In the genomic region with DNA sequence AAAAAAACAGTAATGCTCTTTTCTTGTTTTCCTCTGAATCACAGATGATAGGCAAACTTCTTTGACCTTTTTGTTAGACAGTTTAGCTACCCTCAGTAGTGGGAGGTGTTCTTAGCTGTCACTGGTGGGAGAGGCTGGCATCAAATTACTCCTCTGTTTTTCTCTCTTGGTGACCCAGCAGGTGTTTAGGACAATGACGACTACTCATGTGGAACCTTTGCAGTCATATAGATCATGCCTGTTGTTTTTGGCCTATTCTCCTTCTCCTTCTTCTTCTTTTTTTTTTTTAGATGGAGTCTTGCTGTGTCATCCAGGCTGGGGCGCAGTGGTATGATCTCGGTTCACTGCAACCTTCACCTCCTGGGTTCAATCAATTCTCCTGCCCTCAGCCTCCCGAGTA, we compare ENCODE assay signal across 14 cellular contexts. TPM values are rescaled to one million over a fixed set of nuclear protein-coding genes. Genes with fewer than 3 reads are reported as not detected.
DNase-seq lines count a peak whose midpoint lies in the region; ATAC-seq and TF ChIP-seq lines count a peak whose summit lies in the region.
"Had no signal": no experiment of that assay in that cellular context is flagged by ENCODE, and none has a peak within 500 bp of the region (broad histone marks: within the 10 kb centered on the region; RNA-seq: fewer than 3 reads in every experiment).

No MANE protein-coding gene starts in this region.

- H3K79me1 ChIP-seq in trophoblast cell (ENCODE audit: low read length): no peaks in the 10 kb centered on the region

- H3K4me3 ChIP-seq in OCI-LY1 (ENCODE audit: low read depth, low read length, poor library complexity, severe bottlenecking): peak overlapping the region; percentile 20
- no peak overlapping the region for H3K4me3 ChIP-seq in trophoblast cell (ENCODE audit: low read depth, low read length)
- H3K4me3 ChIP-seq: A549, esophagus muscularis mucosa, SK-N-MC had no signal

- H3K23ac ChIP-seq in trophoblast cell (ENCODE audit: low read length): no peak overlapping the region

- H3K9me3 ChIP-seq in OCI-LY1 (ENCODE audit: low read length) (no peaks in the 10 kb centered on the region), trophoblast cell (ENCODE audit: insufficient read depth, low read depth, low read length) (no peaks in the 10 kb centered on the region)
- H3K9me3 ChIP-seq: A549, esophagus muscularis mucosa had no signal

- H3K27ac ChIP-seq in OCI-LY1 (ENCODE audit: low read depth, low read length, poor library complexity, severe bottlenecking): peak overlapping the region; percentile 88
- no peak overlapping the region for H3K27ac ChIP-seq in trophoblast cell (ENCODE audit: low read depth, low read length)
- H3K27ac ChIP-seq: A549 had no signal

- peaks cover 9% of the 10 kb centered on the region for H3K36me3 Mint-ChIP-seq in activated CD4-positive, alpha-beta T cell treated with anti-CD3 and anti-CD28 coated beads, Interleukin-2, amount 10 ng/mL, durations not matched to agents 24 days and 14 days (ENCODE audit: low read depth)
- H3K36me3 Mint-ChIP-seq in progenitor cell of endocrine pancreas (ENCODE audit: insufficient read depth): peaks cover 3% of the 10 kb centered on the region

- H3K27me3 Mint-ChIP-seq in activated CD4-positive, alpha-beta T cell treated with anti-CD3 and anti-CD28 coated beads, Interleukin-2, amount 10 ng/mL, durations not matched to agents 24 days and 14 days: no peaks in the 10 kb centered on the region
- H3K27me3 Mint-ChIP-seq in progenitor cell of endocrine pancreas: no peaks in the 10 kb centered on the region

- H3K27me3 ChIP-seq in OCI-LY1 (ENCODE audit: insufficient read depth, low read length) (no peaks in the 10 kb centered on the region), trophoblast cell (ENCODE audit: insufficient read depth, low read length) (no peaks in the 10 kb centered on the region)
- H3K27me3 ChIP-seq: esophagus muscularis mucosa had no signal

- H3K14ac ChIP-seq in trophoblast cell (ENCODE audit: low read length): no peak overlapping the region

- H4K12ac ChIP-seq in trophoblast cell (ENCODE audit: low read depth, low read length): no peak overlapping the region

- H4K8ac ChIP-seq in trophoblast cell (ENCODE audit: low read depth, low read length): no peak overlapping the region

- H3K18ac ChIP-seq in trophoblast cell (ENCODE audit: low read length): no peak overlapping the region

- whole genome bisulfite sequencing in trophoblast cell (ENCODE audit: extremely low coverage, insufficient coverage, insufficient read length): no CpG with 5 or more reads among the region's 4 CpGs

- H3F3A ChIP-seq in OCI-LY1 (ENCODE audit: insufficient read depth, low read length): no peaks in the 10 kb centered on the region

- H3K27ac Mint-ChIP-seq in activated CD4-positive, alpha-beta T cell treated with anti-CD3 and anti-CD28 coated beads, Interleukin-2, amount 10 ng/mL, durations not matched to agents 24 days and 14 days: peak overlapping the region; percentile 84
- H3K27ac Mint-ChIP-seq in progenitor cell of endocrine pancreas: peak overlapping the region; percentile 62

- H2BK5ac ChIP-seq in trophoblast cell (ENCODE audit: low read depth, low read length, poor library complexity): no peak overlapping the region

- no peaks in the 10 kb centered on the region for H3K9me3 Mint-ChIP-seq in activated CD4-positive, alpha-beta T cell treated with anti-CD3 and anti-CD28 coated beads, Interleukin-2, amount 10 ng/mL, durations not matched to agents 24 days and 14 days
- H3K9me3 Mint-ChIP-seq in progenitor cell of endocrine pancreas (ENCODE audit: low read depth): no peaks in the 10 kb centered on the region

- H3K4me1 Mint-ChIP-seq in activated CD4-positive, alpha-beta T cell treated with anti-CD3 and anti-CD28 coated beads, Interleukin-2, amount 10 ng/mL, durations not matched to agents 24 days and 14 days: peaks cover 8% of the 10 kb centered on the region
- peaks cover 10% of the 10 kb centered on the region for H3K4me1 Mint-ChIP-seq in progenitor cell of endocrine pancreas (ENCODE audit: low read depth)

- H3K79me2 ChIP-seq in OCI-LY1 (ENCODE audit: insufficient read depth, low read length) (no peaks in the 10 kb centered on the region), trophoblast cell (ENCODE audit: control insufficient read depth, insufficient read depth, low read length, poor library complexity) (peaks cover 2% of the 10 kb centered on the region)

- H3K36me3 ChIP-seq in OCI-LY1 (ENCODE audit: insufficient read depth, low read length) (no peaks in the 10 kb centered on the region), trophoblast cell (ENCODE audit: control insufficient read depth in 1 of 2, insufficient read depth in 2 of 2, low read length in 2 of 2) (no peaks in the 10 kb centered on the region)
- H3K36me3 ChIP-seq: esophagus muscularis mucosa had no signal

- H3K4me3 Mint-ChIP-seq in activated CD4-positive, alpha-beta T cell treated with anti-CD3 and anti-CD28 coated beads, Interleukin-2, amount 10 ng/mL, durations not matched to agents 24 days and 14 days: no peak overlapping the region
- H3K4me3 Mint-ChIP-seq in progenitor cell of endocrine pancreas (ENCODE audit: low read depth): no peak overlapping the region

- intact Hi-C loops in activated CD4-positive, alpha-beta T cell treated with anti-CD3 and anti-CD28 coated beads, Interleukin-2, amount 10 ng/mL, durations not matched to agents 24 days and 14 days (cut with micrococcal nuclease): no loop called here

- TF ChIP-seq CTCF in OCI-LY1 (IDR thresholded peaks at IDR 0.05; ENCODE audit: low read length) (no peak), progenitor cell of endocrine pancreas (IDR thresholded peaks at IDR 0.05; ENCODE audit: unreplicated experiment) (no peak)

- no peak overlapping the region for H4K91ac ChIP-seq in trophoblast cell (ENCODE audit: low read depth, low read length)

- H3K9ac ChIP-seq in OCI-LY1 (ENCODE audit: low read length) (peak overlapping the region; percentile 35; the same call in 1 of the 2 replicates), trophoblast cell (ENCODE audit: low read length) (no peak overlapping the region)

- H2AK5ac ChIP-seq in trophoblast cell (ENCODE audit: low read length): no peak overlapping the region

- no peak overlapping the region for H2BK12ac ChIP-seq in trophoblast cell (ENCODE audit: low read length)

- H3K4me1 ChIP-seq in OCI-LY1 (ENCODE audit: insufficient read depth, low read length, severe bottlenecking) (peaks cover 34% of the 10 kb centered on the region), trophoblast cell (ENCODE audit: control insufficient read depth in 1 of 2, insufficient read depth in 2 of 2, low read length in 2 of 2) (peaks cover 0 to 2% of the 10 kb centered on the region in 2 experiments)

- H3K4me2 ChIP-seq in OCI-LY1 (ENCODE audit: low read length) (peak overlapping the region; percentile 51), trophoblast cell (ENCODE audit: low read length) (no peak overlapping the region)
- H3K4me2 ChIP-seq: A549 had no signal

- H2AFZ ChIP-seq in OCI-LY1 (ENCODE audit: low read length): no peak overlapping the region
- H2AFZ ChIP-seq in trophoblast cell (ENCODE audit: insufficient read depth, low read length, poor library complexity): no peak overlapping the region

- H4K20me1 ChIP-seq in OCI-LY1 (ENCODE audit: insufficient read depth, low read length): no peaks in the 10 kb centered on the region

- no peak overlapping the region for H3K4ac ChIP-seq in trophoblast cell (ENCODE audit: low read depth, low read length)

- no peak overlapping the region for H2BK120ac ChIP-seq in trophoblast cell (ENCODE audit: insufficient read depth, low read length, poor library complexity)

- H3K9me2 ChIP-seq in OCI-LY1 (ENCODE audit: low read depth, low read length): no peaks in the 10 kb centered on the region

- no peak for ATAC-seq in GM18520 (IDR thresholded peaks at IDR 0.05; ENCODE audit: unreplicated experiment)
- ATAC-seq: A549 had no signal

- no peak for DNase-seq in activated CD4-positive, alpha-beta T cell treated with anti-CD3 and anti-CD28 coated beads, Interleukin-2, amount 10 ng/mL, durations not matched to agents 24 days and 14 days
- DNase-seq in activated CD4-positive, alpha-beta T cell treated with anti-CD3 and anti-CD28 coated beads for 48 hours: no peak
- DNase-seq in NCI-H146 treated with DMSO at 0.1 percent for 48 hours (lab: John Stamatoyannopoulos, UW; ENCODE audit: unreplicated experiment): peak; percentile 98
- DNase-seq in progenitor cell of endocrine pancreas (ENCODE audit: low spot score, unreplicated experiment): no peak
- no peak for DNase-seq in hepatic stellate cell (ENCODE audit: low spot score)
- no peak for DNase-seq in trophoblast cell
- DNase-seq: activated effector memory CD4-positive, alpha-beta T cell treated with Interleukin-2 at 50 U/mL for 16 hours had no signal

RNA-seq across cellular contexts. Expression of a gene that starts 15.4 kb away (rescaled TPM):
- 11.3 and 15.4 TPM in 2 replicates for total RNA-seq in activated CD4-positive, alpha-beta T cell treated with anti-CD3 and anti-CD28 coated beads, Interleukin-2, amount 10 ng/mL, durations not matched to agents 24 days and 14 days
- 17.0 and 23.4 TPM in 2 replicates for total RNA-seq in progenitor cell of endocrine pancreas
- 10.1 and 10.4 TPM in 2 replicates for polyA plus RNA-seq in trophoblast cell (2013)

RNA-seq across cellular contexts. Expression of a gene that starts 21.9 kb away (rescaled TPM):
- 0.88 TPM in 1 of 2 replicates, not detected in the other for total RNA-seq in activated CD4-positive, alpha-beta T cell treated with anti-CD3 and anti-CD28 coated beads, Interleukin-2, amount 10 ng/mL, durations not matched to agents 24 days and 14 days
- not detected in 2 replicates for total RNA-seq in progenitor cell of endocrine pancreas
- not detected in 2 replicates for polyA plus RNA-seq in trophoblast cell (2013)
- total RNA-seq: mononuclear cell, right cardiac atrium had no signal
- polyA plus RNA-seq: A549 had no signal

RNA-seq across cellular contexts. Expression of a gene that starts 26.9 kb away (rescaled TPM):
- total RNA-seq in activated CD4-positive, alpha-beta T cell treated with anti-CD3 and anti-CD28 coated beads, Interleukin-2, amount 10 ng/mL, durations not matched to agents 24 days and 14 days: 16.3 and 16.7 TPM in 2 replicates
- 37.8 and 40.0 TPM in 2 replicates for total RNA-seq in progenitor cell of endocrine pancreas
- polyA plus RNA-seq in trophoblast cell (2013): 14.4 TPM in 2 replicates

RNA-seq across cellular contexts. Expression of a gene that starts 27.0 kb away (rescaled TPM):
- 46.7 and 50.1 TPM in 2 replicates for total RNA-seq in activated CD4-positive, alpha-beta T cell treated with anti-CD3 and anti-CD28 coated beads, Interleukin-2, amount 10 ng/mL, durations not matched to agents 24 days and 14 days
- 130 and 138 TPM in 2 replicates for total RNA-seq in progenitor cell of endocrine pancreas
- polyA plus RNA-seq in trophoblast cell (2013): 36.1 and 36.7 TPM in 2 replicates

RNA-seq across cellular contexts. Expression of a gene that starts 36.0 kb away (rescaled TPM):
- total RNA-seq in activated CD4-positive, alpha-beta T cell treated with anti-CD3 and anti-CD28 coated beads, Interleukin-2, amount 10 ng/mL, durations not matched to agents 24 days and 14 days: 0.21 and 0.52 TPM in 2 replicates
- total RNA-seq in progenitor cell of endocrine pancreas: 2.9 and 3.2 TPM in 2 replicates
- polyA plus RNA-seq in trophoblast cell (2013): 0.16 and 0.18 TPM in 2 replicates
